In genomic region chr7:44637788-44638594, GRCh38 we compare ENCODE assay signal across 8 cellular contexts. TPM values are rescaled to one million over a fixed set of nuclear protein-coding genes. Genes with fewer than 3 reads are reported as not detected.
DNase-seq lines count a peak whose midpoint lies in the region; ATAC-seq and TF ChIP-seq lines count a peak whose summit lies in the region.

No MANE protein-coding gene starts in this region.

- H3K36me3 Mint-ChIP-seq in activated naive CD4-positive, alpha-beta T cell treated with anti-CD3 and anti-CD28 coated beads, Interleukin-2, amount 10 ng/mL, durations not matched to agents 7 days and 5 days: peaks cover 57% of the 10 kb centered on the region

- H3K36me3 ChIP-seq in right atrium auricular region: no peaks in the 10 kb centered on the region

- no peaks in the 10 kb centered on the region for H3K9me3 ChIP-seq in right atrium auricular region

- H3K27me3 ChIP-seq in right atrium auricular region: no peaks in the 10 kb centered on the region

- DNase-seq in RPMI8226 (peak; percentile 75), right atrium auricular region (ENCODE audit: low spot score) (peak; percentile 90), NCI-H1694 (lab: John Stamatoyannopoulos, UW) (no peak), SKM-1 treated with dmso at 0.1 percent for 144 hours (lab: John Stamatoyannopoulos, UW; ENCODE audit: unreplicated experiment) (no peak)
- DNase-seq in activated naive CD4-positive, alpha-beta T cell treated with anti-CD3 and anti-CD28 coated beads, Interleukin-2, amount 10 ng/mL, durations not matched to agents 7 days and 5 days: peak; percentile 83
- peak; percentile 83 for DNase-seq in stimulated activated CD4-positive, alpha-beta T cell treated with anti-CD3 and anti-CD28 coated beads, Interleukin-4, amount 100 ng/mL, for 24 hours

- H3K4me1 ChIP-seq in right atrium auricular region: peaks cover 0 to 80% of the 10 kb centered on the region in 2 donors

- ATAC-seq in GM18868 (IDR thresholded peaks at IDR 0.05; ENCODE audit: unreplicated experiment): peak; percentile 45
- peak; percentile 40 for ATAC-seq in HG03025 (IDR thresholded peaks at IDR 0.05; ENCODE audit: low FRiP score, unreplicated experiment)

- no peaks in the 10 kb centered on the region for H3K27me3 Mint-ChIP-seq in activated naive CD4-positive, alpha-beta T cell treated with anti-CD3 and anti-CD28 coated beads, Interleukin-2, amount 10 ng/mL, durations not matched to agents 7 days and 5 days

- CTCF ChIA-PET in activated naive CD4-positive, alpha-beta T cell treated with anti-CD3 and anti-CD28 coated beads, Interleukin-2, amount 10 ng/mL, durations not matched to agents 7 days and 5 days (lab: Charles Lee): interaction anchor here (0.7 to 3.0 kb wide), 8 partner anchors 13 to 112 kb away, joined by 3 to 16 read pairs (median 4); partner anchors contain the start of genes OGDH and TMED4

- no peak for TF ChIP-seq CTCF in right atrium auricular region (IDR thresholded peaks at IDR 0.05)

- H3K4me1 Mint-ChIP-seq in activated naive CD4-positive, alpha-beta T cell treated with anti-CD3 and anti-CD28 coated beads, Interleukin-2, amount 10 ng/mL, durations not matched to agents 7 days and 5 days: peaks cover 83% of the 10 kb centered on the region

- no peak overlapping the region for H3K4me3 ChIP-seq in right atrium auricular region

- peak overlapping the region; percentile 88 to 90 for H3K27ac ChIP-seq in right atrium auricular region

- H3K27ac Mint-ChIP-seq in activated naive CD4-positive, alpha-beta T cell treated with anti-CD3 and anti-CD28 coated beads, Interleukin-2, amount 10 ng/mL, durations not matched to agents 7 days and 5 days: peak overlapping the region; percentile 100

- no peaks in the 10 kb centered on the region for H3K9me3 Mint-ChIP-seq in activated naive CD4-positive, alpha-beta T cell treated with anti-CD3 and anti-CD28 coated beads, Interleukin-2, amount 10 ng/mL, durations not matched to agents 7 days and 5 days

- H3K4me3 Mint-ChIP-seq in activated naive CD4-positive, alpha-beta T cell treated with anti-CD3 and anti-CD28 coated beads, Interleukin-2, amount 10 ng/mL, durations not matched to agents 7 days and 5 days: peak overlapping the region; percentile 68

RNA-seq across cellular contexts. Expression of gene OGDH, which starts 31.6 kb away (rescaled TPM):
- total RNA-seq in right atrium auricular region: 100 to 1,000 TPM; 277 to 390 TPM

RNA-seq across cellular contexts. Expression of gene TMED4, which starts 56.0 kb away (rescaled TPM):
- total RNA-seq in right atrium auricular region: 100 to 1,000 TPM; 113 to 120 TPM

Comparison
In these comparisons a context has a peak if more than half of its experiments do, and no peak if none do; other contexts are left out.
1. DNase-seq: peak in RPMI8226 (single experiment), activated naive CD4-positive, alpha-beta T cell treated with anti-CD3 and anti-CD28 coated beads, Interleukin-2, amount 10 ng/mL, durations not matched to agents 7 days and 5 days (single experiment), right atrium auricular region (single experiment) and stimulated activated CD4-positive, alpha-beta T cell treated with anti-CD3 and anti-CD28 coated beads, Interleukin-4, amount 100 ng/mL, for 24 hours (single experiment); none in NCI-H1694 (single experiment) and SKM-1 treated with dmso at 0.1 percent for 144 hours (single experiment).